18 cellular contexts compared by ENCODE assay signal in genomic region chr6:165847407-165848098, GRCh38.
DNase-seq lines count a peak whose midpoint lies in the region; ATAC-seq and TF ChIP-seq lines count a peak whose summit lies in the region.
"Had no signal": no experiment of that assay in that cellular context is flagged by ENCODE, and none has a peak within 500 bp of the region (broad histone marks: within the 10 kb centered on the region; RNA-seq: fewer than 3 reads in every experiment).

No MANE protein-coding gene starts in this region.

- no peak overlapping the region for H3K27ac ChIP-seq in spleen
- H3K27ac ChIP-seq: 22Rv1, gastrocnemius medialis, SK-N-MC had no signal

- peak; percentile 57 for ATAC-seq in mucosa of descending colon
- no peak for ATAC-seq in activated naive CD4-positive, alpha-beta T cell treated with anti-CD3 and anti-CD28 coated beads, Interleukin-2, amount 50 U/mL, for 72 hours
- ATAC-seq: gastrocnemius medialis; natural killer cell treated with Interleukin-12 subunit alpha and Interleukin-12 subunit beta and Interleukin-15 and Interleukin-18, amount 100 ng/mL, for 72 hours had no signal

- no peak overlapping the region for H3K4me3 ChIP-seq in mucosa of descending colon
- H3K4me3 ChIP-seq in spleen, result no peak overlapping the region
- H3K4me3 ChIP-seq: SK-N-MC had no signal

- H3K27ac Mint-ChIP-seq in activated naive CD4-positive, alpha-beta T cell treated with anti-CD3 and anti-CD28 coated beads, Interleukin-2, amount 50 U/mL, for 72 hours, result no peak overlapping the region
- H3K27ac Mint-ChIP-seq: CD4-positive, alpha-beta memory T cell; natural killer cell treated with Interleukin-12 subunit alpha and Interleukin-12 subunit beta and Interleukin-15 and Interleukin-18, amount 100 ng/mL, for 72 hours had no signal

- intact Hi-C loops in mucosa of descending colon (cut with DNase I, micrococcal nuclease) (no loop called here), spleen (cut with DNase I; ENCODE audit: low total_unique reads) (no loop called here)

- H3K36me3 Mint-ChIP-seq in activated naive CD4-positive, alpha-beta T cell treated with anti-CD3 and anti-CD28 coated beads, Interleukin-2, amount 50 U/mL, for 72 hours, result no peaks in the 10 kb centered on the region
- H3K36me3 Mint-ChIP-seq: CD4-positive, alpha-beta memory T cell; natural killer cell treated with Interleukin-12 subunit alpha and Interleukin-12 subunit beta and Interleukin-15 and Interleukin-18, amount 100 ng/mL, for 72 hours had no signal

- peaks cover 0 to 91% (median 9%) of the 10 kb centered on the region in 7 donors for H3K27me3 ChIP-seq in spleen (replicated peaks in 1 of 7)

- H3K9me3 ChIP-seq in mucosa of descending colon, result no peaks in the 10 kb centered on the region
- no peaks in the 10 kb centered on the region for H3K9me3 ChIP-seq in spleen
- H3K9me3 ChIP-seq: gastrocnemius medialis had no signal

- H3K9me3 Mint-ChIP-seq in activated naive CD4-positive, alpha-beta T cell treated with anti-CD3 and anti-CD28 coated beads, Interleukin-2, amount 50 U/mL, for 72 hours, result no peaks in the 10 kb centered on the region
- H3K9me3 Mint-ChIP-seq: natural killer cell treated with Interleukin-12 subunit alpha and Interleukin-12 subunit beta and Interleukin-15 and Interleukin-18, amount 100 ng/mL, for 72 hours had no signal

- H3K4me1 ChIP-seq in mucosa of descending colon (ENCODE audit: low read depth), result peaks cover 34% of the 10 kb centered on the region
- peaks cover 0 to 7% (median 3%) of the 10 kb centered on the region in 6 donors for H3K4me1 ChIP-seq in spleen
- H3K4me1 ChIP-seq: gastrocnemius medialis had no signal

- H3K36me3 ChIP-seq in mucosa of descending colon (ENCODE audit: low read depth) (no peaks in the 10 kb centered on the region), spleen (no peaks in the 10 kb centered on the region)
- H3K36me3 ChIP-seq: gastrocnemius medialis had no signal

- 59 to 72% (median 62%) methylated on average over 14 of the region's 14 CpGs for WGBS in spleen, 5 donors

- no peak for TF ChIP-seq POLR2A in spleen (IDR thresholded peaks at IDR 0.05)

- DNase-seq in DMS 273 (lab: John Stamatoyannopoulos, UW; ENCODE audit: unreplicated experiment) (peak; percentile 13), DMS 273 treated with DMSO at 0.1 percent for 48 hours (lab: John Stamatoyannopoulos, UW) (no peak), LoVo (ENCODE audit: low spot score) (peak; percentile 37), mucosa of descending colon (peak in 2 of 3 donors; percentile 49 to 62), Ammon's horn (ENCODE audit: low spot score) (no peak), spleen (no peak)
- DNase-seq in central memory CD4-positive, alpha-beta T cell, result peak; percentile 17
- DNase-seq in activated naive CD4-positive, alpha-beta T cell treated with anti-CD3 and anti-CD28 coated beads, Interleukin-2, amount 50 U/mL, for 72 hours (ENCODE audit: low spot score in 2 of 2), result no peak
- DNase-seq: activated T-cell treated with anti-CD3 and anti-CD28 coated beads for 4 hours, gastrocnemius medialis, GDM1, Kasumi-1, kidney, NCI-H1694 had no signal

- TF ChIP-seq CTCF in mucosa of descending colon (IDR thresholded peaks at IDR 0.05), result no peak
- TF ChIP-seq CTCF in spleen (IDR thresholded peaks at IDR 0.05 in 8 of 11, conservative IDR thresholded peaks at IDR 0.05 in 3 of 11), result no peak

Comparison
In these comparisons a context has a peak if more than half of its experiments do, and no peak if none do; other contexts are left out.
1. DNase-seq: peak in DMS 273 (single experiment), LoVo (single experiment), central memory CD4-positive, alpha-beta T cell (single experiment) and mucosa of descending colon (2 of 3); none in DMS 273 treated with DMSO at 0.1 percent for 48 hours (single experiment), activated naive CD4-positive, alpha-beta T cell treated with anti-CD3 and anti-CD28 coated beads, Interleukin-2, amount 50 U/mL, for 72 hours (0 of 2), Ammon's horn (single experiment) and spleen (single experiment).